8 cellular contexts compared by ENCODE assay signal in genomic region chr3:126982522-126983175, GRCh38. TPM values are rescaled to one million over a fixed set of nuclear protein-coding genes. Genes with fewer than 3 reads are reported as not detected.
DNase-seq lines count a peak whose midpoint lies in the region; ATAC-seq and TF ChIP-seq lines count a peak whose summit lies in the region.

Gene PLXNA1, plus strand, starts transcription at chr3:126983115. Its CDS starts 5,479 bp downstream, at chr3:126988594.

- peak within 1 kb of the TSS; percentile 79 for H3K4me2 ChIP-seq in OCI-LY1 (ENCODE audit: low read length)

- H3K27me3 ChIP-seq in OCI-LY1 (ENCODE audit: insufficient read depth, low read length) (no peaks in the 10 kb centered on the region; the same call in 1 of the 2 replicates), muscle layer of duodenum (ENCODE audit: low read depth, low read length) (no peaks in the 10 kb centered on the region)

- no peak within 1 kb of the TSS for H3K27ac ChIP-seq in OCI-LY1 (ENCODE audit: low read depth, low read length, poor library complexity, severe bottlenecking)
- H3K27ac ChIP-seq in muscle layer of duodenum (ENCODE audit: low read length) = no peak within 1 kb of the TSS

- no peaks in the 10 kb centered on the region for H3K79me2 ChIP-seq in OCI-LY1 (ENCODE audit: insufficient read depth, low read length)

- no peak for TF ChIP-seq POLR2A in erythroblast (IDR thresholded peaks at IDR 0.05; ENCODE audit: low read length)

- no peaks in the 10 kb centered on the region for H3F3A ChIP-seq in OCI-LY1 (ENCODE audit: insufficient read depth, low read length)

- H3K4me1 ChIP-seq in OCI-LY1 (ENCODE audit: insufficient read depth, low read length, severe bottlenecking) (peaks cover 13% of the 10 kb centered on the region), muscle layer of duodenum (ENCODE audit: control insufficient read depth in 1 of 2, insufficient read depth in 2 of 2, low read length in 2 of 2) (peaks cover 0 to 41% of the 10 kb centered on the region in 2 donors)

- peak; percentile 62 for ATAC-seq in GM19467 (IDR thresholded peaks at IDR 0.05; ENCODE audit: unreplicated experiment)

- H2AFZ ChIP-seq in OCI-LY1 (ENCODE audit: low read length) = no peak within 1 kb of the TSS

- no peaks in the 10 kb centered on the region for H3K9me2 ChIP-seq in OCI-LY1 (ENCODE audit: low read depth, low read length)

- TF ChIP-seq CTCF in OCI-LY1 (IDR thresholded peaks at IDR 0.05; ENCODE audit: low read length) = peak; percentile 89

- no peaks in the 10 kb centered on the region for H3K9me3 ChIP-seq in OCI-LY1 (ENCODE audit: low read length)
- H3K9me3 ChIP-seq in muscle layer of duodenum (ENCODE audit: control insufficient read depth in 1 of 2, low read length in 2 of 2) = no peaks in the 10 kb centered on the region

- H3K4me3 ChIP-seq in OCI-LY1 (ENCODE audit: low read depth, low read length, poor library complexity, severe bottlenecking) = peak within 1 kb of the TSS; percentile 58
- H3K4me3 ChIP-seq in muscle layer of duodenum (ENCODE audit: low read depth in 1 of 2, low read length in 2 of 2) = peak within 1 kb of the TSS; percentile 30 to 84

- no peaks in the 10 kb centered on the region for H4K20me1 ChIP-seq in OCI-LY1 (ENCODE audit: insufficient read depth, low read length)

- DNase-seq in Caki2 (ENCODE audit: low read depth) (peak; percentile 82), HS-27A (ENCODE audit: low read depth) (peak; percentile 69), activated T-cell treated with anti-CD3 and anti-CD28 coated beads for 24 hours (ENCODE audit: low read depth) (peak; percentile 84), erythroblast (lab: John Stamatoyannopoulos, UW) (peak; percentile 88 to 91)
- peak; percentile 73 to 81 for DNase-seq in stimulated activated CD8-positive, alpha-beta memory T cell treated with anti-CD3 and anti-CD28 coated beads, Interleukin-7, amount 100 ng/mL, for 4 hours (ENCODE audit: low read depth in 2 of 2)

- H3K9ac ChIP-seq in OCI-LY1 (ENCODE audit: low read length) = peak within 1 kb of the TSS; percentile 67

- H3K36me3 ChIP-seq in OCI-LY1 (ENCODE audit: insufficient read depth, low read length) = no peaks in the 10 kb centered on the region
- H3K36me3 ChIP-seq in muscle layer of duodenum (ENCODE audit: control insufficient read depth in 1 of 2, insufficient read depth in 2 of 2, low read length in 2 of 2) = no peaks in the 10 kb centered on the region

- in situ Hi-C loops in Caki2 (cut with HindIII; ENCODE audit: low pct_unique_long_range_greater_than_20kb, low sequenced_read_pairs) = no loop called here

RNA-seq across cellular contexts. Expression of gene PLXNA1, which starts in this region (rescaled TPM):
- total RNA-seq in Caki2 (2014; rRNA removed; shearing (Covaris generic); ENCODE audit: low replicate concordance) = 8.7 and 12.1 TPM in 2 replicates
